ENCODE assay signal across 21 cellular contexts in the genomic region with DNA sequence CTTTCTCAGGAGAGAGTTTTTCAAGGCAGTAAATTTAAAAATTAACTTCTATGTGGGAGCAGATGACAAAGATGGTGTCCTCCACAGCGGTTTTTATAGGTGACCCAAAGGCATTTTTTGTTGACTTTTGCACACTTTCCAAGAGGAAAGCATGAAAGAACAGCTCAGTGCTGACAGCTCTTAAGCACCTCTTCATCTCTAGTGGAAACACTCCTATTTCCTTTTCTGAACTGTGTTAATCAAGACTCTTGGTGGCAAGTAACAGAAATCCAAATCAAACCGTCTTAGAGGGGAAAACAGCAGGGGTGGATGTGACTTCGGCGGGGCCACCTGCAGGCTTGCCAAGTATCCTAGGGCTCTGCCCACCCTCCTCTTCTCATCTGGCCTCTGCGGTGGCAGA.
"Had no signal": no experiment of that assay in that cellular context is flagged by ENCODE, and none has a peak within 500 bp of the region (broad histone marks: within the 10 kb centered on the region; RNA-seq: fewer than 3 reads in every experiment).

No MANE protein-coding gene starts in this region.

- H3K27ac ChIP-seq: SJSA1, SK-N-MC had no signal

- DNase-seq: IMR-90, Karpas-422, KG1, MG63, NCI-H1092, NCI-H1436, NCI-H187, NCI-H2029, NCI-H2081 treated with DMSO at 0.1 percent for 48 hours, NCI-H2227 treated with DMSO at 0.1 percent for 48 hours, NCI-H446, NCI-H510A, NCI-H524 treated with DMSO at 0.1 percent for 48 hours, NCI-H69, NCI-H774, Right ventricle myocardium superior, RPMI8226, SIG-M5 had no signal

- ATAC-seq: HepG2 had no signal

- H3K27me3 ChIP-seq: MG63, SJSA1 had no signal

- H3K36me3 ChIP-seq: MG63 had no signal

- H3K9me3 ChIP-seq: MG63, SJSA1 had no signal

- H3K4me3 ChIP-seq: MG63, SJSA1, SK-N-MC had no signal
